12 cellular contexts compared by ENCODE assay signal in genomic region chr6:134464690-134465411, GRCh38.
DNase-seq lines count a peak whose midpoint lies in the region; TF ChIP-seq lines count a peak whose summit lies in the region.
"Had no signal": no experiment of that assay in that cellular context is flagged by ENCODE, and none has a peak within 500 bp of the region (broad histone marks: within the 10 kb centered on the region; RNA-seq: fewer than 3 reads in every experiment).

No MANE protein-coding gene starts in this region.

- no peak overlapping the region for H3K9ac ChIP-seq in smooth muscle cell (ENCODE audit: low read depth)

- peak overlapping the region; percentile 73 for H3K27ac ChIP-seq in smooth muscle cell (ENCODE audit: low read depth)
- H3K27ac ChIP-seq: 22Rv1, thoracic aorta had no signal

- in situ Hi-C loops in G401 (cut with HindIII; ENCODE audit: low sequenced_read_pairs), result no loop called here

- CTCF ChIA-PET in MCF 10A (lab: Yijun Ruan, JAX), result interaction anchor here (0.6 to 2.9 kb wide), 8 partner anchors 8 to 705 kb away, joined by 3 to 13 read pairs (median 4); no protein-coding TSS in a partner anchor

- peaks cover 36% of the 10 kb centered on the region for H3K4me1 Mint-ChIP-seq in MCF 10A (ENCODE audit: insufficient read depth, unreplicated experiment)

- H3K9me3 ChIP-seq in smooth muscle cell (replicated peaks; ENCODE audit: low read depth), result no peaks in the 10 kb centered on the region
- H3K9me3 ChIP-seq: thoracic aorta had no signal

- no peaks in the 10 kb centered on the region for H3K79me2 ChIP-seq in smooth muscle cell (ENCODE audit: low read depth)

- intact Hi-C loops in MCF 10A (cut with micrococcal nuclease), result no loop called here

- H3K9me3 Mint-ChIP-seq in MCF 10A (ENCODE audit: unreplicated experiment), result no peaks in the 10 kb centered on the region
- H3K9me3 Mint-ChIP-seq: T-helper 1 cell treated with Interleukin-12 subunit alpha and Interleukin-12 subunit beta and Interleukin-4 antibody, amounts not matched to agents 30 μg/mL and 1 μg/mL, for 36 hours had no signal

- H3K4me3 Mint-ChIP-seq in MCF 10A (ENCODE audit: unreplicated experiment), result no peak overlapping the region
- H3K4me3 Mint-ChIP-seq: T-helper 1 cell treated with Interleukin-12 subunit alpha and Interleukin-12 subunit beta and Interleukin-4 antibody, amounts not matched to agents 30 μg/mL and 1 μg/mL, for 36 hours had no signal

- no peaks in the 10 kb centered on the region for H3F3A ChIP-seq in smooth muscle cell (ENCODE audit: low read depth)

- no peaks in the 10 kb centered on the region for H4K20me1 ChIP-seq in smooth muscle cell (ENCODE audit: low read depth)

- TF ChIP-seq CTCF in MCF 10A (IDR thresholded peaks at IDR 0.05; ENCODE audit: unreplicated experiment) (no peak), smooth muscle cell (IDR thresholded peaks at IDR 0.05; ENCODE audit: borderline replicate concordance, insufficient read depth, poor library complexity, severe bottlenecking) (no peak)

- 80% methylated on average over 9 of the region's 9 CpGs for WGBS in smooth muscle cell (ENCODE audit: low lambda C conversion rate)

- H2AFZ ChIP-seq in smooth muscle cell (ENCODE audit: low read depth), result no peak overlapping the region

- no peaks in the 10 kb centered on the region for H3K27me3 Mint-ChIP-seq in MCF 10A (ENCODE audit: insufficient read depth, unreplicated experiment)

- no peaks in the 10 kb centered on the region for H3K27me3 ChIP-seq in smooth muscle cell (ENCODE audit: low read depth)

- POLR2A ChIA-PET in MCF 10A (lab: Yijun Ruan, JAX), result interaction anchor here (0.6 to 5.0 kb wide), 26 partner anchors 10 to 362 kb away, joined by 3 to 44 read pairs (median 4); no protein-coding TSS in a partner anchor

- H3K36me3 Mint-ChIP-seq in MCF 10A (ENCODE audit: insufficient read depth, unreplicated experiment), result no peaks in the 10 kb centered on the region

- H3K4me1 ChIP-seq in smooth muscle cell (ENCODE audit: low read depth), result peaks cover 5% of the 10 kb centered on the region

- H3K36me3 ChIP-seq in smooth muscle cell (ENCODE audit: low read depth), result no peaks in the 10 kb centered on the region
- H3K36me3 ChIP-seq: thoracic aorta had no signal

- H3K4me3 ChIP-seq in smooth muscle cell, result no peak overlapping the region
- H3K4me3 ChIP-seq: thoracic aorta had no signal

- peak overlapping the region; percentile 55 for H3K27ac Mint-ChIP-seq in MCF 10A (ENCODE audit: low read depth, unreplicated experiment)
- H3K27ac Mint-ChIP-seq: T-helper 1 cell treated with Interleukin-12 subunit alpha and Interleukin-12 subunit beta and Interleukin-4 antibody, amounts not matched to agents 30 μg/mL and 1 μg/mL, for 36 hours had no signal

- no TSS peak for BruUV-seq in MCF 10A (replicated peaks; lab: Mats Ljungman, UMichigan)

- no peak overlapping the region for H3K4me2 ChIP-seq in smooth muscle cell

- DNase-seq in NCI-H1417 (lab: John Stamatoyannopoulos, UW) (peak in 2 of 3 experiments; percentile 35 to 48), NCI-H1417 treated with DMSO at 0.1 percent for 48 hours (lab: John Stamatoyannopoulos, UW) (no peak), NCI-H146 treated with DMSO at 0.1 percent for 48 hours (lab: John Stamatoyannopoulos, UW; ENCODE audit: unreplicated experiment) (peak; percentile 82), MCF 10A (ENCODE audit: unreplicated experiment) (peak; percentile 76), smooth muscle cell (lab: John Stamatoyannopoulos, UW; ENCODE audit: unreplicated experiment) (no peak), G401 (ENCODE audit: low spot score) (no peak), KG1 (lab: John Stamatoyannopoulos, UW) (no peak)
- no peak for DNase-seq in stimulated activated naive CD4-positive, alpha-beta T cell (lab: John Stamatoyannopoulos, UW)
- DNase-seq: cortex of kidney had no signal

Comparison
In these comparisons a context has a peak if more than half of its experiments do, and no peak if none do; other contexts are left out.
1. DNase-seq: peak in NCI-H1417 (2 of 3), NCI-H146 treated with DMSO at 0.1 percent for 48 hours (single experiment) and MCF 10A (single experiment); none in NCI-H1417 treated with DMSO at 0.1 percent for 48 hours (single experiment), smooth muscle cell (single experiment), stimulated activated naive CD4-positive, alpha-beta T cell (0 of 6), G401 (single experiment) and KG1 (single experiment).